ENCODE assay signal across 8 cellular contexts in the genomic region with DNA sequence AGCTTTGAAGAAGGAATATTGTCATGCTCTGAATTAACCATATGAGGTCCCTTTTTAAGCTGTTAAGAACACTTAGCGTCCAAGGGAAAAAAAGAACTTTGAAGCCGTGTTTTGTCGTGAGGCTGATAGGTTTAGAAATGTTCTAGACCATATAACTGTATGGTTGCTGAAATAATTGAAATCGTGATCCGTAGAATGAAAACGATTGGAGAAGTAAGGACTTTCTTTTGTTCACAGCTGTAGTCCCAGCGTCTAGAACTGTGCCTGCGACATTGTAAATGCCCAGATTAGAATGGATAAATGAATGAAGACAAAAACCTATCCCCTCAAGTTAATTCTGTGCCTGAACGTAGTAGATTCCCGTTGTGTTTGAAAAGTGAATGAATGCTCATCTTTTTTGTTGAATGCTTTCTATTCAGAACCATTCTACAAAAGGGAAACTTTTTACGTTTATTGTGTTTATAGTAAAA. TPM values are rescaled to one million over a fixed set of nuclear protein-coding genes. Genes with fewer than 3 reads are reported as not detected.
A peak's percentile ranks its signal among the peaks of the same experiment; 100 is the strongest.
DNase-seq lines count a peak whose midpoint lies in the region; ATAC-seq lines count a peak whose summit lies in the region.

No MANE protein-coding gene starts in this region.

- H3K4me1 Mint-ChIP-seq in T-cell, result peaks cover 42 to 50% (median 47%) of the 10 kb centered on the region in 3 donors
- peaks cover 45% of the 10 kb centered on the region for H3K4me1 Mint-ChIP-seq in stimulated activated memory B cell treated with anti-CD40 and anti-IgM and Interleukin-4, amounts not matched to agents 10 μg/mL and 1 μg/mL and 100 μg/mL, for 72 hours

- CTCF ChIA-PET in T-cell (lab: Charles Lee), result interaction anchor here (0.5 to 3.6 kb wide), 7 partner anchors 20 to 115 kb away, joined by 3 to 19 read pairs (median 7); partner anchors contain the start of genes METTL4 (in 1 of the 2) and NDC80 (in 1 of the 2)

- 5% methylated on average over 11 of the region's 11 CpGs for WGBS in right cardiac atrium

- POLR2A ChIA-PET in T-cell (lab: Charles Lee), result interaction anchor here (0.5 to 4.6 kb wide), 16 partner anchors 16 to 1911 kb away, joined by 3 to 120 read pairs (median 4); no protein-coding TSS in a partner anchor

- H3K4me3 ChIP-seq in right cardiac atrium (ENCODE audit: low read length), result peak overlapping the region; percentile 77

- H3K27me3 Mint-ChIP-seq in T-cell, result no peaks in the 10 kb centered on the region
- H3K27me3 Mint-ChIP-seq in stimulated activated memory B cell treated with anti-CD40 and anti-IgM and Interleukin-4, amounts not matched to agents 10 μg/mL and 1 μg/mL and 100 μg/mL, for 72 hours, result no peaks in the 10 kb centered on the region

- H3K27ac ChIP-seq in right cardiac atrium (ENCODE audit: low read length), result no peak overlapping the region

- peaks cover 0 to 3% (median 0%) of the 10 kb centered on the region in 3 donors for H3K9me3 Mint-ChIP-seq in T-cell
- H3K9me3 Mint-ChIP-seq in stimulated activated memory B cell treated with anti-CD40 and anti-IgM and Interleukin-4, amounts not matched to agents 10 μg/mL and 1 μg/mL and 100 μg/mL, for 72 hours, result peaks cover 4% of the 10 kb centered on the region

- H3K27ac Mint-ChIP-seq in T-cell, result peak overlapping the region; percentile 93
- H3K27ac Mint-ChIP-seq in stimulated activated memory B cell treated with anti-CD40 and anti-IgM and Interleukin-4, amounts not matched to agents 10 μg/mL and 1 μg/mL and 100 μg/mL, for 72 hours, result peak overlapping the region; percentile 99

- H3K36me3 Mint-ChIP-seq in T-cell, result peaks cover 23% of the 10 kb centered on the region
- H3K36me3 Mint-ChIP-seq in stimulated activated memory B cell treated with anti-CD40 and anti-IgM and Interleukin-4, amounts not matched to agents 10 μg/mL and 1 μg/mL and 100 μg/mL, for 72 hours, result peaks cover 12% of the 10 kb centered on the region

- ATAC-seq in T-cell (replicated peaks in 1 of 4) (no peak), right cardiac atrium (no peak)
- no peak for ATAC-seq in stimulated activated memory B cell treated with anti-CD40 and anti-IgM and Interleukin-4, amounts not matched to agents 10 μg/mL and 1 μg/mL and 100 μg/mL, for 72 hours

- no peaks in the 10 kb centered on the region for H3K9me3 ChIP-seq in right cardiac atrium (ENCODE audit: control insufficient read depth, low read length)

- DNase-seq in NCI-H345 (lab: John Stamatoyannopoulos, UW) (peak; percentile 9), NCI-H345 treated with DMSO at 0.1 percent for 48 hours (lab: John Stamatoyannopoulos, UW; ENCODE audit: unreplicated experiment) (no peak), T-cell (no peak), right cardiac atrium (no peak), occipital lobe (lab: John Stamatoyannopoulos, UW) (no peak)
- DNase-seq in activated CD4-positive, CD25-positive, alpha-beta regulatory T cell treated with anti-CD3 and anti-CD28 coated beads, Interleukin-2, amount 50 U/mL, for 72 hours, result no peak
- no peak for DNase-seq in activated CD4-positive, alpha-beta T cell treated with anti-CD3 and anti-CD28 coated beads, Interleukin-2, amount 50 U/mL, for 4 hours

- no peaks in the 10 kb centered on the region for H3K27me3 ChIP-seq in right cardiac atrium (ENCODE audit: control insufficient read depth, insufficient read depth)

- H3K4me3 Mint-ChIP-seq in T-cell, result peak overlapping the region; percentile 95 to 97 (median 96)
- H3K4me3 Mint-ChIP-seq in stimulated activated memory B cell treated with anti-CD40 and anti-IgM and Interleukin-4, amounts not matched to agents 10 μg/mL and 1 μg/mL and 100 μg/mL, for 72 hours, result peak overlapping the region; percentile 98

- peaks cover 3% of the 10 kb centered on the region for H3K4me1 ChIP-seq in right cardiac atrium (ENCODE audit: control insufficient read depth, insufficient read depth, low read length)

- intact Hi-C loops in right cardiac atrium (cut with DNase I), result loop anchor here in 2 of 4 donors (5.0 to 10.0 kb wide), 2 partner anchors 82 to 85 kb away; partner anchors contain the start of genes METTL4 (in 2 of the 2) and NDC80 (in 2 of the 2)

RNA-seq across cellular contexts. Expression of gene SMCHD1, which starts 1.6 kb away (rescaled TPM):
- total RNA-seq in T-cell (100 to 1,000 TPM; 179 to 423 (median 206) TPM), right cardiac atrium (10 to 100 TPM; 26.3 to 31.4 (median 31.1) TPM), occipital lobe (199 TPM)
- polyA plus RNA-seq in right cardiac atrium, result 7.1 TPM
